ENCODE assay signal across 7 cellular contexts in the genomic region with DNA sequence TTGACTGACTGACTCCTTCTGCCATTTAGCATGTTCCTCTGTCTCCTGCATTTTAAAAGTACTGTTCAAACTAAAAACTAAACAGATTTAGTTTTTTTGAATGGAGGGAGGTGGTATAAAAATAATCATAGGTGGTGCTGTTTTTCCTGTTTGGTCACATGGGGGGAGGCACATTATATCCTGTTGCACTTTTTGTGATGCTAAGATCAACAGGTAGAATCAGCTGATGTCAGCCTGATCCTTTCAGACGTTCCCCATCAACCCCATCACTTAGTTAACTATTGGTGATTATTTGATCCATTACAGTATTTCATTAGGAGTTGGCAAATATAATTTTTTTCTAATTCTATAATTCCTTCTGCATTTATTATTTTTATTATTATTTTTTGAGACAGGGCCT.
"Had no signal": no experiment of that assay in that cellular context is flagged by ENCODE, and none has a peak within 500 bp of the region (broad histone marks: within the 10 kb centered on the region; RNA-seq: fewer than 3 reads in every experiment).

No MANE protein-coding gene starts in this region.

- H3K27ac ChIP-seq: HL-60 had no signal

- ATAC-seq: HepG2, K562 had no signal

- H3K36me3 Mint-ChIP-seq: IgD-negative memory B cell had no signal

- H3K4me3 Mint-ChIP-seq: IgD-negative memory B cell had no signal

- DNase-seq: IMR-90, KBM-7, KG1 had no signal

- H3K4me3 ChIP-seq: K562 had no signal

- H3K9me3 Mint-ChIP-seq: IgD-negative memory B cell had no signal
